8 cellular contexts compared by ENCODE assay signal in genomic region chr7:129367700-129368388, GRCh38.
DNase-seq lines count a peak whose midpoint lies in the region; ATAC-seq, FAIRE-seq and TF ChIP-seq lines count a peak whose summit lies in the region.

No MANE protein-coding gene starts in this region.

- H3K4me3 Mint-ChIP-seq in T-helper 2 cell treated with Interferon-gamma antibody and Interleukin-4, amounts not matched to agents 5 μg/mL and 100 μg/mL, for 36 hours, result peak overlapping the region; percentile 70
- H3K4me3 Mint-ChIP-seq in astrocyte (ENCODE audit: unreplicated experiment), result no peak overlapping the region

- H3K27me3 ChIP-seq in astrocyte (ENCODE audit: insufficient read depth, low read length), result no peaks in the 10 kb centered on the region
- no peaks in the 10 kb centered on the region for H3K27me3 ChIP-seq in right cardiac atrium (ENCODE audit: control insufficient read depth, insufficient read depth)
- no peaks in the 10 kb centered on the region for H3K27me3 ChIP-seq in rectal smooth muscle tissue (ENCODE audit: control insufficient read depth, insufficient read depth, low read length)
- no peaks in the 10 kb centered on the region for H3K27me3 ChIP-seq in aorta (ENCODE audit: control insufficient read depth in 1 of 2, insufficient read depth in 2 of 2, low read length in 1 of 2)

- H3K9me3 ChIP-seq in astrocyte (ENCODE audit: insufficient read depth, low read depth, low read length) (no peaks in the 10 kb centered on the region), right cardiac atrium (ENCODE audit: control insufficient read depth, low read length) (no peaks in the 10 kb centered on the region), aorta (ENCODE audit: control insufficient read depth, low read length) (no peaks in the 10 kb centered on the region)

- no peak overlapping the region for H3K9ac ChIP-seq in astrocyte (ENCODE audit: low read length)
- peak overlapping the region; percentile 45 for H3K9ac ChIP-seq in rectal smooth muscle tissue (ENCODE audit: low read length)

- H4K20me1 ChIP-seq in astrocyte (ENCODE audit: insufficient read depth, low read length), result peaks cover 4% of the 10 kb centered on the region

- peak; percentile 70 for DNase-seq in GM10266 (ENCODE audit: extremely low spot score)
- DNase-seq in NCI-H128 (lab: John Stamatoyannopoulos, UW; ENCODE audit: unreplicated experiment), result peak; percentile 1
- peak; percentile 72 for DNase-seq in T-helper 2 cell treated with Interferon-gamma antibody and Interleukin-4, amounts not matched to agents 5 μg/mL and 100 μg/mL, for 36 hours (ENCODE audit: low spot score)
- peak; percentile 23 for DNase-seq in astrocyte (ENCODE audit: low read depth)
- peak; percentile 71 to 89 (median 85) for DNase-seq in right cardiac atrium
- peak; percentile 83 to 90 for DNase-seq in aorta

- H2AFZ ChIP-seq in astrocyte (ENCODE audit: low read depth, low read length), result no peak overlapping the region

- H3K9me3 Mint-ChIP-seq in T-helper 2 cell treated with Interferon-gamma antibody and Interleukin-4, amounts not matched to agents 5 μg/mL and 100 μg/mL, for 36 hours, result no peaks in the 10 kb centered on the region
- no peaks in the 10 kb centered on the region for H3K9me3 Mint-ChIP-seq in astrocyte (ENCODE audit: unreplicated experiment)

- peak; percentile 85 for ATAC-seq in HG02610 (IDR thresholded peaks at IDR 0.05; ENCODE audit: unreplicated experiment)
- ATAC-seq in right cardiac atrium, result peak; percentile 86 to 92
- ATAC-seq in aorta (ENCODE audit: low FRiP score), result peak; percentile 87

- intact Hi-C loops in right cardiac atrium (cut with DNase I), result loop anchor here (2.0 to 10.0 kb wide), 4 partner anchors 99 to 257 kb away; no protein-coding TSS in a partner anchor
- intact Hi-C loops in aorta (cut with DNase I), result loop anchor here (2.0 to 10.0 kb wide), 5 partner anchors 103 to 647 kb away; no protein-coding TSS in a partner anchor

- H3K4me1 ChIP-seq in astrocyte (ENCODE audit: insufficient read depth, low read length), result no peaks in the 10 kb centered on the region
- H3K4me1 ChIP-seq in right cardiac atrium (ENCODE audit: control insufficient read depth, insufficient read depth, low read length), result peaks cover 2% of the 10 kb centered on the region
- no peaks in the 10 kb centered on the region for H3K4me1 ChIP-seq in rectal smooth muscle tissue (ENCODE audit: control insufficient read depth, insufficient read depth, low read length)
- H3K4me1 ChIP-seq in aorta (ENCODE audit: control insufficient read depth in 1 of 2, insufficient read depth in 2 of 2, low read length in 2 of 2), result no peaks in the 10 kb centered on the region

- H3K79me2 ChIP-seq in astrocyte (ENCODE audit: insufficient read depth, low read length), result no peaks in the 10 kb centered on the region

- no peaks in the 10 kb centered on the region for H3K27me3 Mint-ChIP-seq in T-helper 2 cell treated with Interferon-gamma antibody and Interleukin-4, amounts not matched to agents 5 μg/mL and 100 μg/mL, for 36 hours (ENCODE audit: low read depth)
- H3K27me3 Mint-ChIP-seq in astrocyte (ENCODE audit: low read depth, unreplicated experiment), result no peaks in the 10 kb centered on the region

- peak overlapping the region; percentile 86 for H3K27ac Mint-ChIP-seq in T-helper 2 cell treated with Interferon-gamma antibody and Interleukin-4, amounts not matched to agents 5 μg/mL and 100 μg/mL, for 36 hours
- H3K27ac Mint-ChIP-seq in astrocyte (ENCODE audit: unreplicated experiment), result no peak overlapping the region

- peak; percentile 90 for TF ChIP-seq CTCF in GM10266 (IDR thresholded peaks at IDR 0.05; ENCODE audit: control insufficient read depth, insufficient read depth, low read depth, missing control alignments)
- TF ChIP-seq CTCF in astrocyte (IDR thresholded peaks at IDR 0.05; ENCODE audit: insufficient read depth, low read depth, low read length), result peak; percentile 91

- H3K4me1 Mint-ChIP-seq in T-helper 2 cell treated with Interferon-gamma antibody and Interleukin-4, amounts not matched to agents 5 μg/mL and 100 μg/mL, for 36 hours (ENCODE audit: low read depth), result peaks cover 26% of the 10 kb centered on the region
- peaks cover 5% of the 10 kb centered on the region for H3K4me1 Mint-ChIP-seq in astrocyte (ENCODE audit: low read depth, unreplicated experiment)

- H3K36me3 ChIP-seq in astrocyte (ENCODE audit: insufficient read depth, low read length) (no peaks in the 10 kb centered on the region), rectal smooth muscle tissue (ENCODE audit: control insufficient read depth, insufficient read depth, low read length) (no peaks in the 10 kb centered on the region), aorta (ENCODE audit: control insufficient read depth in 1 of 2, insufficient read depth in 2 of 2, low read length in 1 of 2) (no peaks in the 10 kb centered on the region)

- H3K4me3 ChIP-seq in astrocyte (ENCODE audit: insufficient read depth, low read depth, low read length) (no peak overlapping the region), right cardiac atrium (ENCODE audit: low read length) (no peak overlapping the region), rectal smooth muscle tissue (ENCODE audit: low read length) (peak overlapping the region; percentile 40), aorta (ENCODE audit: low read length in 2 of 2) (no peak overlapping the region)

- FAIRE-seq in astrocyte (lab: Jason Lieb, UNC), result no peak

- H3K4me2 ChIP-seq in astrocyte (ENCODE audit: low read length), result peak overlapping the region; percentile 54

- H3K27ac ChIP-seq in astrocyte (ENCODE audit: low read depth, low read length) (no peak overlapping the region), right cardiac atrium (ENCODE audit: low read length) (no peak overlapping the region), rectal smooth muscle tissue (ENCODE audit: low read depth, low read length) (no peak overlapping the region), aorta (ENCODE audit: low read depth in 1 of 2, low read length in 2 of 2) (no peak overlapping the region)

- no peaks in the 10 kb centered on the region for H3K36me3 Mint-ChIP-seq in T-helper 2 cell treated with Interferon-gamma antibody and Interleukin-4, amounts not matched to agents 5 μg/mL and 100 μg/mL, for 36 hours (ENCODE audit: low read depth)
- H3K36me3 Mint-ChIP-seq in astrocyte (ENCODE audit: low read depth, unreplicated experiment), result no peaks in the 10 kb centered on the region

- 13% methylated on average over 11 of the region's 11 CpGs for WGBS in right cardiac atrium
- WGBS in aorta, 2 donors, result 7 to 11% methylated on average over 11 of the region's 11 CpGs

Comparison
In these comparisons a context has a peak if more than half of its experiments do, and no peak if none do; other contexts are left out.
1. DNase-seq: peak in every context shown above with its lines; median percentile 86 in aorta; 85 in right cardiac atrium; 72 in T-helper 2 cell treated with Interferon-gamma antibody and Interleukin-4, amounts not matched to agents 5 μg/mL and 100 μg/mL, for 36 hours; 70 in GM10266; 23 in astrocyte; 1 in NCI-H128.